19 cellular contexts compared by ENCODE assay signal in the genomic region with DNA sequence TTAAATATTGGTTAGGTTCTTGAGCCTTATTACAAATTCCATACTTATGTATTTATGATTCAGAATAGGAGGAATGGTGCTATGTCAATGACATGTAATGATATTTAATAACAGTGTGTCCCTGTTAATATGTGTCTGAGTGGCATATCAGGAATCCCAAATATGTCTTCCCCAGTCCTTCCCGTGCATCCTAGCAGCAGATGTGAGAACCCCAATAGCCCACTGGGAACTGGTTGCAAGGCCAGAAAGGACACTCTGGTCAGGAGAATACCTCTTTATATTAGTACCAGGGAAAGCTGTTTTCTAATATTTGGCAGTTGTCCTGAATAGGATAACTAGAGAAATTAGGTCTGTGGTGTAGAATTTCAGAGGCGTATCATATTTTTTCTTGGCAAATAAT.
DNase-seq lines count a peak whose midpoint lies in the region; ATAC-seq and TF ChIP-seq lines count a peak whose summit lies in the region.
"Had no signal": no experiment of that assay in that cellular context is flagged by ENCODE, and none has a peak within 500 bp of the region (broad histone marks: within the 10 kb centered on the region; RNA-seq: fewer than 3 reads in every experiment).

No MANE protein-coding gene starts in this region.

- H3K27ac ChIP-seq in RWPE1: no peak overlapping the region
- H3K27ac ChIP-seq: A549; BLaER1 treated with 17β-estradiol and CSF1 and Interleukin-3, amounts not matched to agents 10 nM and 100 nM; GM23248 had no signal

- no peak for TF ChIP-seq CTCF in RWPE1 (conservative IDR thresholded peaks at IDR 0.05; ENCODE audit: low read depth)

- POLR2A ChIA-PET in RWPE1 (lab: Yijun Ruan, JAX; ENCODE audit: low non-redundant PET): no interaction called here

- DNase-seq in EH (ENCODE audit: low read depth): peak; percentile 24
- peak; percentile 26 for DNase-seq in HS-27A (ENCODE audit: low read depth)
- peak; percentile 23 for DNase-seq in iris pigment epithelial cell (ENCODE audit: low read depth)
- DNase-seq in RWPE1 (ENCODE audit: low spot score): no peak
- no peak for DNase-seq in NCI-H1092 treated with DMSO at 0.1 percent for 48 hours (lab: John Stamatoyannopoulos, UW)
- DNase-seq: 8988T; ACHN; AML-193; BE2C; CD4-positive, alpha-beta T cell; CD8-positive, alpha-beta memory T cell; DMS 273 treated with DMSO at 0.1 percent for 48 hours; DMS79; GM23248; H7 had no signal

- CTCF ChIA-PET in RWPE1 (lab: Yijun Ruan, JAX): no interaction called here

- ATAC-seq in HG02763 (IDR thresholded peaks at IDR 0.05; ENCODE audit: unreplicated experiment): no peak
- ATAC-seq: A549, HCT116 had no signal

Comparison
In these comparisons a context has a peak if more than half of its experiments do, and no peak if none do; other contexts are left out.
1. DNase-seq: peak in EH (single experiment), HS-27A (single experiment) and iris pigment epithelial cell (single experiment); none in RWPE1 (single experiment) and NCI-H1092 treated with DMSO at 0.1 percent for 48 hours (single experiment).